ENCODE assay signal across 9 cellular contexts in the genomic region with DNA sequence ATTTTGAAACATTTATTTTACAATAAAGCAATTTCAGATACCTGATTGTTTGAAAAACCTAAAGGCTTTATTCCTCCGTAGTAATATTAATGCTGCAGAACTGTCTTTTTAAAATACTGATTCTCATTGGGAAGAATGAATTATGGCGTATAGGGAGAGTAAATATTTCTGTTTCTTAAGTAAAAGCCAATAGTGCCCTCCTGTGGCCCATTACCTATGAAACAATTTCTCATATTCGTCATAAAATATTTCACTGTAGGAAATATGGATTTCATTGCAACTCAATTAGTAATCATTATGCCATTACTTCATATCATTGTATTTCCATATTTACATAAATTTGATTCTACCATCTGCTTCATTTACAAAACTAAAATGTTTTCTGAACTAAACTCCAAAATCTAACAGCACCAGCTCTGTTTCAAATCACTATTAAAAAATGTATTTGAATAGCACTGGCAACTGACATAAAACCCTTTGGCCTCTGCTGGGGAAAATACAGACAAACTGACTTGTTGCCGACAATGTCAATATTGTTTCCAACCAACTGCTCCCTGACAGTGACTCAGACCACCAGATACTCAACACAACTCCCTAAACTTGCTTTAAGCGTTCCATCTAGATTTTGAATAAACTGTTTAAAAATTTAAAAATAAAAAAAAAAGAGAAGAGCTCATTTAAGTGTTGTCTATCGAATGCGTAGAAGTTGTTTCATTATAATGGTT.
A peak's percentile ranks its signal among the peaks of the same experiment; 100 is the strongest.
DNase-seq lines count a peak whose midpoint lies in the region; ATAC-seq, FAIRE-seq and TF ChIP-seq lines count a peak whose summit lies in the region.
"Had no signal": no experiment of that assay in that cellular context is flagged by ENCODE, and none has a peak within 500 bp of the region (broad histone marks: within the 10 kb centered on the region; RNA-seq: fewer than 3 reads in every experiment).

No MANE protein-coding gene starts in this region.

- no peak overlapping the region for H3K4me2 ChIP-seq in endothelial cell of umbilical vein (ENCODE audit: insufficient read depth, low read length)

- no peak overlapping the region for H3K27ac Mint-ChIP-seq in T-helper 17 cell

- peak in 1 of 3 donors; percentile 23 for TF ChIP-seq CTCF in breast epithelium (IDR thresholded peaks at IDR 0.05)
- no peak for TF ChIP-seq CTCF in endothelial cell of umbilical vein (IDR thresholded peaks at IDR 0.05; ENCODE audit: extremely low read depth in 1 of 2, insufficient read depth in 1 of 2, low read depth in 1 of 2, low read length in 2 of 2)
- TF ChIP-seq CTCF in tibial nerve (IDR thresholded peaks at IDR 0.05), result peak in 3 of 5 experiments; percentile 12 to 33 (median 30)

- ATAC-seq in T-helper 17 cell, result no peak

- WGBS in tibial nerve, 2 donors, result 35 to 42% methylated on average over 7 of the region's 7 CpGs

- no peak overlapping the region for H3K4me3 Mint-ChIP-seq in T-helper 17 cell

- H3K9ac ChIP-seq in endothelial cell of umbilical vein (replicated peaks; ENCODE audit: extremely low read depth, insufficient read depth, low read length), result no peak overlapping the region

- H3K27me3 Mint-ChIP-seq in T-helper 17 cell, result no peaks in the 10 kb centered on the region

- in situ Hi-C loops in T47D (cut with HindIII; ENCODE audit: low pct_unique_long_range_greater_than_20kb, low sequenced_read_pairs), result no loop called here

- peaks cover 4% of the 10 kb centered on the region for H3K79me2 ChIP-seq in endothelial cell of umbilical vein (ENCODE audit: control insufficient read depth, insufficient read depth, low read length)

- POLR2A ChIA-PET in endothelial cell of umbilical vein (lab: Charles Lee), result no interaction called here

- H3K9me3 ChIP-seq in breast epithelium (no peaks in the 10 kb centered on the region), endothelial cell of umbilical vein (replicated peaks; ENCODE audit: control insufficient read depth, insufficient read depth, low read length) (no peaks in the 10 kb centered on the region), tibial nerve (no peaks in the 10 kb centered on the region), T-helper 17 cell (ENCODE audit: control insufficient read depth, low read length, poor library complexity, severe bottlenecking) (no peaks in the 10 kb centered on the region)

- intact Hi-C loops in breast epithelium (cut with DNase I; ENCODE audit: low total_unique reads) (no loop called here), endothelial cell of umbilical vein (cut with micrococcal nuclease) (loop anchor here (1.0 kb wide), 1 partner anchor 121 kb away; no protein-coding TSS in a partner anchor)

- H3K4me1 Mint-ChIP-seq in T-helper 17 cell, result no peaks in the 10 kb centered on the region

- H3K36me3 ChIP-seq in breast epithelium (no peaks in the 10 kb centered on the region), endothelial cell of umbilical vein (ENCODE audit: control insufficient read depth in 2 of 2, extremely low read depth in 1 of 2, insufficient read depth in 2 of 2, low read length in 2 of 2) (peaks cover 0 to 9% of the 10 kb centered on the region in 2 experiments), tibial nerve (peaks cover 0 to 8% (median 0%) of the 10 kb centered on the region in 3 donors)

- H3K9me1 ChIP-seq in endothelial cell of umbilical vein (replicated peaks; ENCODE audit: control insufficient read depth, extremely low read depth, insufficient read depth, low read length), result no peaks in the 10 kb centered on the region

- no peaks in the 10 kb centered on the region for H4K20me1 ChIP-seq in endothelial cell of umbilical vein (replicated peaks; ENCODE audit: control insufficient read depth, extremely low read depth, insufficient read depth, low read length)

- CTCF ChIA-PET in endothelial cell of umbilical vein (lab: Charles Lee), result interaction anchor here (1.1 to 2.2 kb wide), 9 partner anchors 10 to 196 kb away, joined by 3 to 16 read pairs (median 4); no protein-coding TSS in a partner anchor

- no peaks in the 10 kb centered on the region for H3K36me3 Mint-ChIP-seq in T-helper 17 cell (ENCODE audit: low read depth)

- TF ChIP-seq POLR2A in breast epithelium (IDR thresholded peaks at IDR 0.05) (no peak), endothelial cell of umbilical vein (IDR thresholded peaks at IDR 0.05; ENCODE audit: low read depth, low read length) (no peak), tibial nerve (IDR thresholded peaks at IDR 0.05) (no peak)

- H3K4me1 ChIP-seq in breast epithelium (no peaks in the 10 kb centered on the region), endothelial cell of umbilical vein (ENCODE audit: control insufficient read depth, extremely low read depth, insufficient read depth, low read length) (no peaks in the 10 kb centered on the region), tibial nerve (peaks cover 0 to 15% (median 0%) of the 10 kb centered on the region in 4 donors)

- H2AFZ ChIP-seq in endothelial cell of umbilical vein (ENCODE audit: low read depth, low read length), result no peak overlapping the region

- dilution Hi-C loops in endothelial cell of umbilical vein (cut with MboI; ENCODE audit: extremely low pct_ligation_motif_present, low sequenced_read_pairs), result no loop called here

- no peak for TF ChIP-seq EP300 in tibial nerve (IDR thresholded peaks at IDR 0.05)

- DNase-seq in T47D (ENCODE audit: low read depth in 1 of 2, low spot score in 1 of 2), result peak; percentile 37 to 75
- DNase-seq in breast epithelium (ENCODE audit: low spot score in 2 of 2), result no peak
- DNase-seq in NCI-H446 treated with DMSO at 0.1 percent for 48 hours (lab: John Stamatoyannopoulos, UW), result peak; percentile 55
- DNase-seq in endothelial cell of umbilical vein (ENCODE audit: low read depth, low spot score), result peak; percentile 49
- peak in 1 of 2 donors; percentile 33 for DNase-seq in tibial nerve (ENCODE audit: low spot score in 2 of 2)
- no peak for DNase-seq in central memory CD4-positive, alpha-beta T cell
- DNase-seq in T-helper 17 cell, result no peak
- DNase-seq in nucleus accumbens (lab: John Stamatoyannopoulos, UW), result no peak

- H3K4me3 ChIP-seq in breast epithelium (no peak overlapping the region), endothelial cell of umbilical vein (replicated peaks in 1 of 3; ENCODE audit: insufficient read depth in 1 of 3, low read depth in 1 of 3, low read length in 3 of 3) (no peak overlapping the region), tibial nerve (no peak overlapping the region)

- H3K27me3 ChIP-seq in breast epithelium, result no peaks in the 10 kb centered on the region
- no peaks in the 10 kb centered on the region for H3K27me3 ChIP-seq in endothelial cell of umbilical vein (ENCODE audit: control insufficient read depth in 2 of 2, insufficient read depth in 2 of 2, low read length in 2 of 2)
- H3K27me3 ChIP-seq in tibial nerve, result no peaks in the 10 kb centered on the region

- no peak overlapping the region for H3K27ac ChIP-seq in breast epithelium
- H3K27ac ChIP-seq in endothelial cell of umbilical vein (ENCODE audit: insufficient read depth, low read depth, low read length), result no peak overlapping the region
- peak overlapping the region in 2 of 4 donors; percentile 41 to 67 for H3K27ac ChIP-seq in tibial nerve

- BruUV-seq in endothelial cell of umbilical vein (replicated peaks; lab: Mats Ljungman, UMichigan), result no TSS peak

- FAIRE-seq in endothelial cell of umbilical vein (lab: Jason Lieb, UNC), result no peak
- FAIRE-seq: RCC 7860 had no signal

TF ChIP-seq in endothelial cell of umbilical vein, 7 proteins besides CTCF, POLR2A, EP300 and RAD21:
- TF ChIP-seq JUN (IDR thresholded peaks at IDR 0.05; ENCODE audit: borderline replicate concordance, insufficient read depth, insufficient read length, low read depth), result no peak

Comparison
In these comparisons a context has a peak if more than half of its experiments do, and no peak if none do; other contexts are left out.
1. DNase-seq: peak in T47D (2 of 2), NCI-H446 treated with DMSO at 0.1 percent for 48 hours (single experiment) and endothelial cell of umbilical vein (single experiment); none in breast epithelium (0 of 2), central memory CD4-positive, alpha-beta T cell (single experiment), T-helper 17 cell (0 of 3) and nucleus accumbens (0 of 56).
2. CTCF ChIP-seq: peak in tibial nerve (3 of 5); none in endothelial cell of umbilical vein (0 of 2).